1 cellular context compared by ENCODE assay signal in genomic region chr1:43171876-43172531, GRCh38.
TF ChIP-seq lines count a peak whose summit lies in the region.

Gene CFAP57, plus strand, starts transcription at chr1:43172330. Its CDS starts 424 bp downstream, at chr1:43172754.
Gene EBNA1BP2, minus strand, starts transcription at chr1:43172290. Its CDS starts 172 bp downstream, at chr1:43172118.

TF ChIP-seq in SK-N-SH, 30 proteins besides CTCF, POLR2A, EP300 and RAD21 (continued from another document):
- TF ChIP-seq PBX3 (IDR thresholded peaks at IDR 0.05) (peak; percentile 12; the same call in 1 of the 2 replicates), RXRA (IDR thresholded peaks at IDR 0.05; ENCODE audit: borderline replicate concordance, low read depth) (no peak), GATA2 (CRISPR knock-in tag; IDR thresholded peaks at IDR 0.05) (no peak), EZH2phosphoT487 (IDR thresholded peaks at IDR 0.05; ENCODE audit: borderline replicate concordance, low read depth) (no peak)
